In genomic region chr19:49590071-49590970, GRCh38 we compare ENCODE assay signal across 7 cellular contexts. TPM values are rescaled to one million over a fixed set of nuclear protein-coding genes. Genes with fewer than 3 reads are reported as not detected.
DNase-seq lines count a peak whose midpoint lies in the region; ATAC-seq, FAIRE-seq and TF ChIP-seq lines count a peak whose summit lies in the region.

No MANE protein-coding gene starts in this region.

- 0% methylated on average over 11 to 52 of the region's 58 CpGs for WGBS in body of pancreas, 2 donors
- WGBS in sigmoid colon, 2 donors, result 1% methylated on average over 58 of the region's 58 CpGs

- H3K27ac ChIP-seq in body of pancreas (peak overlapping the region; percentile 79 to 89 (median 86)), sigmoid colon (peak overlapping the region; percentile 92 to 97 (median 96))

- no peak for TF ChIP-seq EP300 in sigmoid colon (IDR thresholded peaks at IDR 0.05)

- H3K27me3 ChIP-seq in body of pancreas, result no peaks in the 10 kb centered on the region
- H3K27me3 ChIP-seq in sigmoid colon, result no peaks in the 10 kb centered on the region

- no peaks in the 10 kb centered on the region for H3K9me3 ChIP-seq in body of pancreas
- no peaks in the 10 kb centered on the region for H3K9me3 ChIP-seq in sigmoid colon

- FAIRE-seq in TTC549 (lab: Jason Lieb, UNC), result peak; percentile 74

- ATAC-seq in GM18502 (IDR thresholded peaks at IDR 0.05; ENCODE audit: poor library complexity, unreplicated experiment), result peak; percentile 60
- ATAC-seq in HG02943 (IDR thresholded peaks at IDR 0.05; ENCODE audit: low read depth, unreplicated experiment), result peak; percentile 50
- ATAC-seq in body of pancreas, result peak; percentile 85

- H3K36me3 ChIP-seq in body of pancreas (replicated peaks in 1 of 2; ENCODE audit: insufficient read depth in 1 of 2, low read depth in 2 of 2), result peaks cover 3 to 7% of the 10 kb centered on the region in 2 donors
- peaks cover 9 to 13% (median 12%) of the 10 kb centered on the region in 4 donors for H3K36me3 ChIP-seq in sigmoid colon

- TF ChIP-seq CTCF in body of pancreas (IDR thresholded peaks at IDR 0.05) (peak in 4 of 7 experiments; percentile 9 to 17 (median 12)), sigmoid colon (IDR thresholded peaks at IDR 0.05) (peak in 2 of 4 experiments; percentile 7 to 20)

- DNase-seq in NCI-H2107 (lab: John Stamatoyannopoulos, UW) (peak; percentile 96), body of pancreas (peak; percentile 97 to 99 (median 98)), iPS DF 4.7 (ENCODE audit: extremely low read depth, low spot score) (peak; percentile 96), sigmoid colon (peak; percentile 96)

- TF ChIP-seq POLR2A in body of pancreas (IDR thresholded peaks at IDR 0.05) (peak; percentile 34 to 82 (median 72)), sigmoid colon (IDR thresholded peaks at IDR 0.05) (peak; percentile 59 to 77)

- H3K4me3 ChIP-seq in body of pancreas (peak overlapping the region; percentile 66 to 71), sigmoid colon (peak overlapping the region; percentile 71 to 95 (median 88))

- H3K4me1 ChIP-seq in body of pancreas (peaks cover 24% of the 10 kb centered on the region), sigmoid colon (peaks cover 0 to 43% (median 26%) of the 10 kb centered on the region in 4 donors)

- intact Hi-C loops in body of pancreas (cut with DNase I) (no loop called here), sigmoid colon (cut with DNase I) (loop anchor here (5.0 kb wide), 2 partner anchors 87 to 718 kb away; partner anchors contain the start of genes PPP1R15A and PRMT1)

RNA-seq across cellular contexts. Expression of gene PRR12, which starts 0.7 kb away (rescaled TPM):
- total RNA-seq in body of pancreas (10 to 100 TPM in 1 of 2 donors, 1 to 10 TPM in 1; 8.0 to 23.4 TPM), sigmoid colon (10 to 100 TPM in 1 of 4 donors, 1 to 10 TPM in 3; 5.4 to 16.1 (median 6.1) TPM)
- polyA plus RNA-seq in sigmoid colon, result 10 to 100 TPM in 1 of 3 donors, 1 to 10 TPM in 2; 3.0 to 20.4 (median 4.2) TPM

RNA-seq across cellular contexts. Expression of gene PRRG2, which starts 9.2 kb away (rescaled TPM):
- total RNA-seq in body of pancreas, result 1 to 10 TPM; 2.6 to 4.9 TPM
- total RNA-seq in sigmoid colon, result under 1 TPM in 1 of 4 donors, not detected in 3; 0.71 TPM
- polyA plus RNA-seq in sigmoid colon, result 10 to 100 TPM in 2 of 3 donors, 1 to 10 TPM in 1; 7.2 to 18.9 (median 18.3) TPM

RNA-seq across cellular contexts. Expression of gene NOSIP, which starts 10.0 kb away (rescaled TPM):
- 10 to 100 TPM; 50.6 to 73.2 TPM for total RNA-seq in body of pancreas
- total RNA-seq in sigmoid colon, result 10 to 100 TPM; 47.6 to 67.8 (median 62.3) TPM
- 100 to 1,000 TPM in 2 of 3 donors, 10 to 100 TPM in 1; 96.1 to 123 (median 113) TPM for polyA plus RNA-seq in sigmoid colon

RNA-seq across cellular contexts. Expression of gene RRAS, which starts 49.6 kb away (rescaled TPM):
- total RNA-seq in body of pancreas (10 to 100 TPM; 10.9 to 17.9 TPM), sigmoid colon (100 to 1,000 TPM; 105 to 127 (median 125) TPM)
- 100 to 1,000 TPM in 2 of 3 donors, 10 to 100 TPM in 1; 79.8 to 139 (median 130) TPM for polyA plus RNA-seq in sigmoid colon

RNA-seq across cellular contexts. Expression of gene SCAF1, which starts 51.7 kb away (rescaled TPM):
- total RNA-seq in body of pancreas (10 to 100 TPM; 16.1 to 36.6 TPM), sigmoid colon (10 to 100 TPM; 10.9 to 21.3 (median 12.5) TPM)
- 10 to 100 TPM in 2 of 3 donors, 1 to 10 TPM in 1; 9.0 to 30.8 (median 16.0) TPM for polyA plus RNA-seq in sigmoid colon

Comparison
In these comparisons a context has a peak if more than half of its experiments do, and no peak if none do; other contexts are left out.
1. Peak in every context shown above with its lines: DNase-seq, ATAC-seq, H3K4me3 ChIP-seq and H3K27ac ChIP-seq.